ENCODE assay signal across 9 cellular contexts in genomic region chr15:90004671-90005070, GRCh38. TPM values are rescaled to one million over a fixed set of nuclear protein-coding genes. Genes with fewer than 3 reads are reported as not detected.
DNase-seq lines count a peak whose midpoint lies in the region; ATAC-seq and TF ChIP-seq lines count a peak whose summit lies in the region.
"Had no signal": no experiment of that assay in that cellular context is flagged by ENCODE, and none has a peak within 500 bp of the region (broad histone marks: within the 10 kb centered on the region; RNA-seq: fewer than 3 reads in every experiment).

No MANE protein-coding gene starts in this region.

- H3F3A ChIP-seq in smooth muscle cell (ENCODE audit: low read depth), result peaks cover 27% of the 10 kb centered on the region

- H3K27ac ChIP-seq in right atrium auricular region (peak overlapping the region; percentile 51 to 56), smooth muscle cell (ENCODE audit: low read depth) (peak overlapping the region; percentile 98)
- H3K27ac ChIP-seq: C4-2B had no signal

- peak overlapping the region; percentile 92 for H3K4me2 ChIP-seq in smooth muscle cell

- H3K9me3 Mint-ChIP-seq in activated CD4-positive, alpha-beta T cell treated with anti-CD3 and anti-CD28 coated beads for 36 hours (ENCODE audit: low read depth), result no peaks in the 10 kb centered on the region
- H3K9me3 Mint-ChIP-seq in activated T-helper 17 cell treated with anti-CD3 and anti-CD28 coated beads, Interleukin-2, amount 50 U/mL, for 72 hours, result no peaks in the 10 kb centered on the region

- H3K4me3 ChIP-seq in right atrium auricular region (no peak overlapping the region), smooth muscle cell (no peak overlapping the region)

- 13% methylated on average over 8 of the region's 8 CpGs for WGBS in smooth muscle cell (ENCODE audit: low lambda C conversion rate)

- H4K20me1 ChIP-seq in smooth muscle cell (ENCODE audit: low read depth), result peaks cover 30% of the 10 kb centered on the region

- POLR2A ChIA-PET in activated CD4-positive, alpha-beta T cell treated with anti-CD3 and anti-CD28 coated beads for 36 hours (lab: Charles Lee), result interaction anchor here (0.6 to 2.5 kb wide), 8 partner anchors 13 to 259 kb away, joined by 3 to 9 read pairs (median 4); partner anchors contain the start of gene AP3S2

- H3K27me3 ChIP-seq in right atrium auricular region, result no peaks in the 10 kb centered on the region
- no peaks in the 10 kb centered on the region for H3K27me3 ChIP-seq in smooth muscle cell (ENCODE audit: low read depth)

- ATAC-seq in activated CD4-positive, alpha-beta T cell treated with anti-CD3 and anti-CD28 coated beads for 36 hours, result peak; percentile 70
- ATAC-seq in activated T-helper 17 cell treated with anti-CD3 and anti-CD28 coated beads, Interleukin-2, amount 50 U/mL, for 72 hours (replicated peaks), result peak; percentile 71
- ATAC-seq in GM19455 (IDR thresholded peaks at IDR 0.05; ENCODE audit: unreplicated experiment), result no peak
- ATAC-seq in HG03354 (IDR thresholded peaks at IDR 0.05; ENCODE audit: poor library complexity, severe bottlenecking, unreplicated experiment), result no peak

- peak overlapping the region; percentile 85 for H3K9ac ChIP-seq in smooth muscle cell (ENCODE audit: low read depth)

- peak; percentile 77 for DNase-seq in activated CD4-positive, alpha-beta T cell treated with anti-CD3 and anti-CD28 coated beads for 36 hours
- DNase-seq in activated CD4-positive, alpha-beta T cell treated with anti-CD3 and anti-CD28 coated beads, Interleukin-2, amount 50 U/mL, for 1 hour, result no peak
- DNase-seq in right atrium auricular region (ENCODE audit: low spot score) (peak; percentile 81), smooth muscle cell (lab: John Stamatoyannopoulos, UW; ENCODE audit: unreplicated experiment) (no peak), NCI-H1105 treated with DMSO at 0.1 percent for 48 hours (lab: John Stamatoyannopoulos, UW) (no peak)

- peaks cover 71% of the 10 kb centered on the region for H3K4me1 Mint-ChIP-seq in activated CD4-positive, alpha-beta T cell treated with anti-CD3 and anti-CD28 coated beads for 36 hours
- peaks cover 43% of the 10 kb centered on the region for H3K4me1 Mint-ChIP-seq in activated T-helper 17 cell treated with anti-CD3 and anti-CD28 coated beads, Interleukin-2, amount 50 U/mL, for 72 hours

- peak overlapping the region; percentile 67 for H3K27ac Mint-ChIP-seq in activated CD4-positive, alpha-beta T cell treated with anti-CD3 and anti-CD28 coated beads for 36 hours
- H3K27ac Mint-ChIP-seq in activated T-helper 17 cell treated with anti-CD3 and anti-CD28 coated beads, Interleukin-2, amount 50 U/mL, for 72 hours, result peak overlapping the region; percentile 49

- CTCF ChIA-PET in activated CD4-positive, alpha-beta T cell treated with anti-CD3 and anti-CD28 coated beads for 36 hours (lab: Charles Lee), result interaction anchor here (0.6 to 1.6 kb wide), 12 partner anchors 10 to 574 kb away, joined by 3 to 5 read pairs (median 3); partner anchors contain the start of gene AP3S2

- H3K9me3 ChIP-seq in right atrium auricular region (no peaks in the 10 kb centered on the region), smooth muscle cell (replicated peaks; ENCODE audit: low read depth) (no peaks in the 10 kb centered on the region)

- H3K36me3 ChIP-seq in right atrium auricular region (no peaks in the 10 kb centered on the region), smooth muscle cell (ENCODE audit: low read depth) (no peaks in the 10 kb centered on the region)

- H3K4me1 ChIP-seq in right atrium auricular region, result peaks cover 0 to 51% of the 10 kb centered on the region in 2 donors
- H3K4me1 ChIP-seq in smooth muscle cell (ENCODE audit: low read depth), result peaks cover 36% of the 10 kb centered on the region

- H3K4me3 Mint-ChIP-seq in activated CD4-positive, alpha-beta T cell treated with anti-CD3 and anti-CD28 coated beads for 36 hours, result peak overlapping the region; percentile 82
- H3K4me3 Mint-ChIP-seq in activated T-helper 17 cell treated with anti-CD3 and anti-CD28 coated beads, Interleukin-2, amount 50 U/mL, for 72 hours, result peak overlapping the region; percentile 79

- H3K79me2 ChIP-seq in smooth muscle cell (ENCODE audit: low read depth), result peaks cover 61% of the 10 kb centered on the region

- no peak overlapping the region for H2AFZ ChIP-seq in smooth muscle cell (ENCODE audit: low read depth)

- intact Hi-C loops in activated CD4-positive, alpha-beta T cell treated with anti-CD3 and anti-CD28 coated beads for 36 hours (cut with DNase I, micrococcal nuclease), result loop anchor here (1.0 to 5.0 kb wide), 6 partner anchors 34 to 228 kb away; partner anchors contain the start of genes AP3S2 (in 1 of the 2), CIB1 (in 1 of the 2) and GDPGP1 (in 1 of the 2)

- H3K27me3 Mint-ChIP-seq in activated CD4-positive, alpha-beta T cell treated with anti-CD3 and anti-CD28 coated beads for 36 hours, result no peaks in the 10 kb centered on the region
- no peaks in the 10 kb centered on the region for H3K27me3 Mint-ChIP-seq in activated T-helper 17 cell treated with anti-CD3 and anti-CD28 coated beads, Interleukin-2, amount 50 U/mL, for 72 hours

- peaks cover 19% of the 10 kb centered on the region for H3K36me3 Mint-ChIP-seq in activated CD4-positive, alpha-beta T cell treated with anti-CD3 and anti-CD28 coated beads for 36 hours (ENCODE audit: low read depth)
- H3K36me3 Mint-ChIP-seq in activated T-helper 17 cell treated with anti-CD3 and anti-CD28 coated beads, Interleukin-2, amount 50 U/mL, for 72 hours (ENCODE audit: low read depth), result peaks cover 6% of the 10 kb centered on the region

- TF ChIP-seq CTCF in right atrium auricular region (IDR thresholded peaks at IDR 0.05) (no peak), smooth muscle cell (IDR thresholded peaks at IDR 0.05; ENCODE audit: borderline replicate concordance, insufficient read depth, poor library complexity, severe bottlenecking) (no peak)

RNA-seq across cellular contexts. Expression of gene ZNF710, which starts 3.5 kb away (rescaled TPM):
- total RNA-seq in activated CD4-positive, alpha-beta T cell treated with anti-CD3 and anti-CD28 coated beads for 36 hours, result 10 to 100 TPM; 22.8 to 34.9 TPM
- total RNA-seq in activated T-helper 17 cell treated with anti-CD3 and anti-CD28 coated beads, Interleukin-2, amount 50 U/mL, for 72 hours, result 10 to 100 TPM; 12.2 to 15.4 TPM
- total RNA-seq in right atrium auricular region, result 1 to 10 TPM; 3.4 to 5.2 TPM
- total RNA-seq in smooth muscle cell, result 8.6 and 20.8 TPM in 2 replicates
- polyA plus RNA-seq in smooth muscle cell, result 10.4 and 14.8 TPM in 2 replicates

Comparison
In these comparisons a context has a peak if more than half of its experiments do, and no peak if none do; other contexts are left out.
1. DNase-seq: peak in activated CD4-positive, alpha-beta T cell treated with anti-CD3 and anti-CD28 coated beads for 36 hours (single experiment) and right atrium auricular region (single experiment); none in activated CD4-positive, alpha-beta T cell treated with anti-CD3 and anti-CD28 coated beads, Interleukin-2, amount 50 U/mL, for 1 hour (single experiment), smooth muscle cell (single experiment) and NCI-H1105 treated with DMSO at 0.1 percent for 48 hours (single experiment).
2. ATAC-seq: peak in activated CD4-positive, alpha-beta T cell treated with anti-CD3 and anti-CD28 coated beads for 36 hours (single experiment) and activated T-helper 17 cell treated with anti-CD3 and anti-CD28 coated beads, Interleukin-2, amount 50 U/mL, for 72 hours (single experiment); none in GM19455 (single experiment) and HG03354 (single experiment).